8 cellular contexts compared by ENCODE assay signal in genomic region chr11:70176940-70177689, GRCh38. TPM values are rescaled to one million over a fixed set of nuclear protein-coding genes. Genes with fewer than 3 reads are reported as not detected.
DNase-seq lines count a peak whose midpoint lies in the region; ATAC-seq lines count a peak whose summit lies in the region.

No MANE protein-coding gene starts in this region.

- intact Hi-C loops in left colon (cut with DNase I, micrococcal nuclease), result no loop called here

- H3K4me3 Mint-ChIP-seq in activated naive CD4-positive, alpha-beta T cell treated with anti-CD3 and anti-CD28 coated beads, Interleukin-2, amount 10 ng/mL, durations not matched to agents 7 days and 5 days, result no peak overlapping the region

- CTCF ChIA-PET in activated naive CD4-positive, alpha-beta T cell treated with anti-CD3 and anti-CD28 coated beads, Interleukin-2, amount 10 ng/mL, durations not matched to agents 7 days and 5 days (lab: Charles Lee), result interaction anchor here (1.9 kb wide), 1 partner anchor 19 kb away, joined by 7 read pairs; no protein-coding TSS in a partner anchor

- ATAC-seq in left colon (peak; percentile 76), HG03432 (IDR thresholded peaks at IDR 0.05; ENCODE audit: unreplicated experiment) (no peak), HG03139 (IDR thresholded peaks at IDR 0.05; ENCODE audit: unreplicated experiment) (no peak)

- H3K27ac Mint-ChIP-seq in activated naive CD4-positive, alpha-beta T cell treated with anti-CD3 and anti-CD28 coated beads, Interleukin-2, amount 10 ng/mL, durations not matched to agents 7 days and 5 days, result no peak overlapping the region

- peak; percentile 13 for DNase-seq in NCI-H2196 (lab: John Stamatoyannopoulos, UW; ENCODE audit: unreplicated experiment)
- no peak for DNase-seq in NCI-H2196 treated with DMSO at 0.1 percent for 48 hours (lab: John Stamatoyannopoulos, UW; ENCODE audit: unreplicated experiment)
- DNase-seq in RKO (ENCODE audit: low spot score), result peak; percentile 24
- DNase-seq in activated naive CD4-positive, alpha-beta T cell treated with anti-CD3 and anti-CD28 coated beads, Interleukin-2, amount 10 ng/mL, durations not matched to agents 7 days and 5 days, result peak; percentile 70
- peak in 1 of 2 donors; percentile 56 for DNase-seq in left colon
- peak; percentile 15 for DNase-seq in stimulated activated naive CD4-positive, alpha-beta T cell treated with Interleukin-2 at 50 U/mL for 16 hours (lab: John Stamatoyannopoulos, UW)

- no peaks in the 10 kb centered on the region for H3K36me3 Mint-ChIP-seq in activated naive CD4-positive, alpha-beta T cell treated with anti-CD3 and anti-CD28 coated beads, Interleukin-2, amount 10 ng/mL, durations not matched to agents 7 days and 5 days

- H3K27me3 Mint-ChIP-seq in activated naive CD4-positive, alpha-beta T cell treated with anti-CD3 and anti-CD28 coated beads, Interleukin-2, amount 10 ng/mL, durations not matched to agents 7 days and 5 days, result no peaks in the 10 kb centered on the region

- H3K9me3 Mint-ChIP-seq in activated naive CD4-positive, alpha-beta T cell treated with anti-CD3 and anti-CD28 coated beads, Interleukin-2, amount 10 ng/mL, durations not matched to agents 7 days and 5 days, result no peaks in the 10 kb centered on the region

- H3K4me1 Mint-ChIP-seq in activated naive CD4-positive, alpha-beta T cell treated with anti-CD3 and anti-CD28 coated beads, Interleukin-2, amount 10 ng/mL, durations not matched to agents 7 days and 5 days, result no peaks in the 10 kb centered on the region

RNA-seq across cellular contexts. Expression of gene FADD, which starts 26.0 kb away (rescaled TPM):
- total RNA-seq in left colon, result 10 to 100 TPM; 32.1 to 33.2 TPM
